Comparison of ENCODE assay signal across 2 cellular contexts in the genomic region with DNA sequence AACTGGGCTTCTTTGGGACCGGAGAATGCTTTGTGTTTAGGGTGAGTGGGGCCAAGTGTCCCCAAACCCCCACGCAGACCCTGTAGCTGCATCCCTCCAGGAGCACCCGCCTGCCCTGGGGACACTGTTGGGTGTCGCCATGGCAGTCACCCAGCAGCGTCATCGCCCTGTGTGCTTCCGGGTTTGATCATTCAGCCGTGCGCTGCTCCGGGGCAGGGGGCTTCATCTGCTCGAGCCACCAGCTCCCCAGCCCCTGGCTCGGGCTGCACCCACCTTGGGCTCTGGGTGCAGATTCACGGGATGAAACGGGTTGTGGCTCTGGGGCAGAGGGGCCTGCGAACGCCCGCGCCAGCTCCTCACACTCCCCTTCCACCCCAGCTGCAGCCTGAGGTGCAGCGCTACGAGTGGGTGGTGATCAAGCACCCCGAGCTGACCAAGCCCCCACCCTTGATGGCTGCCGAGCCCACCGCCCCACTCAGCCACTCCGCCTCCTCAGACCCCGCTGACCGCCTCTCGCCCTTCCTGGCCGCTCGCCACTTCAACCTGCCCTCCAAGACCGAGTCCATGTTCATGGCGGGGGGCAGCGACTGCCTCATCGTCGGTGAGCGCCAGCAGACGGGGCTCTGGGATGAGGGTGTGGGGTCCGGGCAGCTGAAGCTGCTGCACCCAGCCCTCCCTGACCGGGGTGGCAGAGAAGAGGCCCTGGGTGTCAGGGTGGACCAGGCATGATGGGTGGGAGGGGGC.
A peak's percentile ranks its signal among the peaks of the same experiment; 100 is the strongest.
TF ChIP-seq lines count a peak whose summit lies in the region.

No MANE protein-coding gene starts in this region.

TF ChIP-seq in K562, 482 proteins besides CTCF, POLR2A, EP300 and RAD21:
- TF ChIP-seq, protein P1, sequence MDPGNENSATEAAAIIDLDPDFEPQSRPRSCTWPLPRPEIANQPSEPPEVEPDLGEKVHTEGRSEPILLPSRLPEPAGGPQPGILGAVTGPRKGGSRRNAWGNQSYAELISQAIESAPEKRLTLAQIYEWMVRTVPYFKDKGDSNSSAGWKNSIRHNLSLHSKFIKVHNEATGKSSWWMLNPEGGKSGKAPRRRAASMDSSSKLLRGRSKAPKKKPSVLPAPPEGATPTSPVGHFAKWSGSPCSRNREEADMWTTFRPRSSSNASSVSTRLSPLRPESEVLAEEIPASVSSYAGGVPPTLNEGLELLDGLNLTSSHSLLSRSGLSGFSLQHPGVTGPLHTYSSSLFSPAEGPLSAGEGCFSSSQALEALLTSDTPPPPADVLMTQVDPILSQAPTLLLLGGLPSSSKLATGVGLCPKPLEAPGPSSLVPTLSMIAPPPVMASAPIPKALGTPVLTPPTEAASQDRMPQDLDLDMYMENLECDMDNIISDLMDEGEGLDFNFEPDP (CRISPR knock-in tag; IDR thresholded peaks at IDR 0.05) = no peak
- TF ChIP-seq KDM2B (CRISPR knock-in tag; IDR thresholded peaks at IDR 0.05) = no peak
- no peak for TF ChIP-seq FOXA1 (IDR thresholded peaks at IDR 0.05; ENCODE audit: borderline replicate concordance)
- TF ChIP-seq USF2 (CRISPR knock-in tag; IDR thresholded peaks at IDR 0.05) = no peak
- TF ChIP-seq POLR2G (IDR thresholded peaks at IDR 0.05; ENCODE audit: low read depth, low read length) = peak; percentile 31; the same call in 1 of the 2 replicates

TF ChIP-seq in WTC11, 78 proteins besides CTCF, POLR2A, EP300 and RAD21:
- TF ChIP-seq, protein P2, sequence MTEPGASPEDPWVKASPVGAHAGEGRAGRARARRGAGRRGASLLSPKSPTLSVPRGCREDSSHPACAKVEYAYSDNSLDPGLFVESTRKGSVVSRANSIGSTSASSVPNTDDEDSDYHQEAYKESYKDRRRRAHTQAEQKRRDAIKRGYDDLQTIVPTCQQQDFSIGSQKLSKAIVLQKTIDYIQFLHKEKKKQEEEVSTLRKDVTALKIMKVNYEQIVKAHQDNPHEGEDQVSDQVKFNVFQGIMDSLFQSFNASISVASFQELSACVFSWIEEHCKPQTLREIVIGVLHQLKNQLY (CRISPR knock-in tag; IDR thresholded peaks at IDR 0.05) = no peak
- no peak for TF ChIP-seq FOXP4 (CRISPR knock-in tag; IDR thresholded peaks at IDR 0.05)
- no peak for TF ChIP-seq PRRX2 (CRISPR knock-in tag; IDR thresholded peaks at IDR 0.05)
- no peak for TF ChIP-seq MYBL2 (CRISPR knock-in tag; IDR thresholded peaks at IDR 0.05)
- TF ChIP-seq, protein P3, sequence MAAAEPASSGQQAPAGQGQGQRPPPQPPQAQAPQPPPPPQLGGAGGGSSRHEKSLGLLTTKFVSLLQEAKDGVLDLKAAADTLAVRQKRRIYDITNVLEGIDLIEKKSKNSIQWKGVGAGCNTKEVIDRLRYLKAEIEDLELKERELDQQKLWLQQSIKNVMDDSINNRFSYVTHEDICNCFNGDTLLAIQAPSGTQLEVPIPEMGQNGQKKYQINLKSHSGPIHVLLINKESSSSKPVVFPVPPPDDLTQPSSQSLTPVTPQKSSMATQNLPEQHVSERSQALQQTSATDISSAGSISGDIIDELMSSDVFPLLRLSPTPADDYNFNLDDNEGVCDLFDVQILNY (CRISPR knock-in tag; IDR thresholded peaks at IDR 0.05) = no peak
- TF ChIP-seq CREB1 (CRISPR knock-in tag; IDR thresholded peaks at IDR 0.05) = no peak
- TF ChIP-seq JUN (CRISPR knock-in tag; IDR thresholded peaks at IDR 0.05) = no peak
- no peak for TF ChIP-seq ZNF121 (CRISPR knock-in tag; IDR thresholded peaks at IDR 0.05)
- TF ChIP-seq, protein P4, sequence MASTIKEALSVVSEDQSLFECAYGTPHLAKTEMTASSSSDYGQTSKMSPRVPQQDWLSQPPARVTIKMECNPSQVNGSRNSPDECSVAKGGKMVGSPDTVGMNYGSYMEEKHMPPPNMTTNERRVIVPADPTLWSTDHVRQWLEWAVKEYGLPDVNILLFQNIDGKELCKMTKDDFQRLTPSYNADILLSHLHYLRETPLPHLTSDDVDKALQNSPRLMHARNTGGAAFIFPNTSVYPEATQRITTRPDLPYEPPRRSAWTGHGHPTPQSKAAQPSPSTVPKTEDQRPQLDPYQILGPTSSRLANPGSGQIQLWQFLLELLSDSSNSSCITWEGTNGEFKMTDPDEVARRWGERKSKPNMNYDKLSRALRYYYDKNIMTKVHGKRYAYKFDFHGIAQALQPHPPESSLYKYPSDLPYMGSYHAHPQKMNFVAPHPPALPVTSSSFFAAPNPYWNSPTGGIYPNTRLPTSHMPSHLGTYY (CRISPR knock-in tag; IDR thresholded peaks at IDR 0.05) = no peak
- no peak for TF ChIP-seq NR2C2 (CRISPR knock-in tag; IDR thresholded peaks at IDR 0.05)
